1 cellular context compared by ENCODE assay signal in genomic region chr6:144286503-144287393, GRCh38.
TF ChIP-seq lines count a peak whose summit lies in the region.

No MANE protein-coding gene starts in this region.

TF ChIP-seq in SK-N-SH treated with all-trans-retinoic acid at 6 μM for 48 hours, 23 proteins besides CTCF, POLR2A, EP300 and RAD21 (continued from another document):
- no peak for TF ChIP-seq ZFP3 (CRISPR knock-in tag; IDR thresholded peaks at IDR 0.05)
- TF ChIP-seq ARNTL (CRISPR knock-in tag; IDR thresholded peaks at IDR 0.05; ENCODE audit: borderline replicate concordance, low read depth) = no peak
- TF ChIP-seq, protein P1, sequence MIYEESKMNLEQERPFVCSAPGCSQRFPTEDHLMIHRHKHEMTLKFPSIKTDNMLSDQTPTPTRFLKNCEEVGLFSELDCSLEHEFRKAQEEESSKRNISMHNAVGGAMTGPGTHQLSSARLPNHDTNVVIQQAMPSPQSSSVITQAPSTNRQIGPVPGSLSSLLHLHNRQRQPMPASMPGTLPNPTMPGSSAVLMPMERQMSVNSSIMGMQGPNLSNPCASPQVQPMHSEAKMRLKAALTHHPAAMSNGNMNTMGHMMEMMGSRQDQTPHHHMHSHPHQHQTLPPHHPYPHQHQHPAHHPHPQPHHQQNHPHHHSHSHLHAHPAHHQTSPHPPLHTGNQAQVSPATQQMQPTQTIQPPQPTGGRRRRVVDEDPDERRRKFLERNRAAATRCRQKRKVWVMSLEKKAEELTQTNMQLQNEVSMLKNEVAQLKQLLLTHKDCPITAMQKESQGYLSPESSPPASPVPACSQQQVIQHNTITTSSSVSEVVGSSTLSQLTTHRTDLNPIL (CRISPR knock-in tag; IDR thresholded peaks at IDR 0.05; ENCODE audit: low read depth) = no peak
